In genomic region chr12:57759360-57759980, GRCh38 we compare ENCODE assay signal across 9 cellular contexts. TPM values are rescaled to one million over a fixed set of nuclear protein-coding genes. Genes with fewer than 3 reads are reported as not detected.
A peak's percentile ranks its signal among the peaks of the same experiment; 100 is the strongest.
DNase-seq lines count a peak whose midpoint lies in the region; ATAC-seq and TF ChIP-seq lines count a peak whose summit lies in the region.
"Had no signal": no experiment of that assay in that cellular context is flagged by ENCODE, and none has a peak within 500 bp of the region (broad histone marks: within the 10 kb centered on the region; RNA-seq: fewer than 3 reads in every experiment).

No MANE protein-coding gene starts in this region.

- TF ChIP-seq CTCF in GM06990 (IDR thresholded peaks at IDR 0.05; ENCODE audit: insufficient read depth, low read length, poor library complexity, severe bottlenecking), result peak; percentile 72

- DNase-seq in GM06990 (ENCODE audit: extremely low read depth, insufficient read length) (no peak), left kidney (ENCODE audit: low read depth, low spot score) (peak; percentile 65), COLO829 (ENCODE audit: low spot score) (no peak), DMS153 treated with DMSO at 0.1 percent for 48 hours (lab: John Stamatoyannopoulos, UW; ENCODE audit: unreplicated experiment) (no peak)
- peak; percentile 23 to 45 for DNase-seq in activated T-cell treated with anti-CD3 and anti-CD28 coated beads, Interleukin-2, amount 50 U/mL, for 72 hours

- H3K27me3 Mint-ChIP-seq in IgD-negative memory B cell, result peaks cover 6% of the 10 kb centered on the region
- no peaks in the 10 kb centered on the region for H3K27me3 Mint-ChIP-seq in activated T-cell treated with anti-CD3 and anti-CD28 coated beads, Interleukin-2, amount 50 U/mL, for 72 hours (ENCODE audit: low read depth)

- peak overlapping the region in 1 of 4 donors; percentile 81 for H3K4me3 Mint-ChIP-seq in IgD-negative memory B cell
- H3K4me3 Mint-ChIP-seq in activated T-cell treated with anti-CD3 and anti-CD28 coated beads, Interleukin-2, amount 50 U/mL, for 72 hours, result no peak overlapping the region

- peak overlapping the region in 2 of 3 donors; percentile 56 to 84 for H3K27ac Mint-ChIP-seq in IgD-negative memory B cell
- H3K27ac Mint-ChIP-seq in activated T-cell treated with anti-CD3 and anti-CD28 coated beads, Interleukin-2, amount 50 U/mL, for 72 hours, result no peak overlapping the region

- H3K9me3 Mint-ChIP-seq in IgD-negative memory B cell, result no peaks in the 10 kb centered on the region
- no peaks in the 10 kb centered on the region for H3K9me3 Mint-ChIP-seq in activated T-cell treated with anti-CD3 and anti-CD28 coated beads, Interleukin-2, amount 50 U/mL, for 72 hours

- peaks cover 9% of the 10 kb centered on the region for H3K36me3 Mint-ChIP-seq in IgD-negative memory B cell
- peaks cover 5 to 16% of the 10 kb centered on the region in 2 donors for H3K36me3 Mint-ChIP-seq in activated T-cell treated with anti-CD3 and anti-CD28 coated beads, Interleukin-2, amount 50 U/mL, for 72 hours (ENCODE audit: insufficient read depth in 2 of 2)

- no peak overlapping the region for H3K4me3 ChIP-seq in GM06990 (replicated peaks; ENCODE audit: low read depth, low read length)
- H3K4me3 ChIP-seq: SJSA1 had no signal

- no peak for ATAC-seq in activated T-cell treated with anti-CD3 and anti-CD28 coated beads, Interleukin-2, amount 50 U/mL, for 72 hours (replicated peaks in 1 of 2)
- ATAC-seq in HG02610 (IDR thresholded peaks at IDR 0.05; ENCODE audit: unreplicated experiment) (no peak), HG03521 (IDR thresholded peaks at IDR 0.05; ENCODE audit: unreplicated experiment) (no peak)

- H3K4me1 Mint-ChIP-seq in IgD-negative memory B cell, result peaks cover 24 to 30% (median 24%) of the 10 kb centered on the region in 3 donors
- H3K4me1 Mint-ChIP-seq in activated T-cell treated with anti-CD3 and anti-CD28 coated beads, Interleukin-2, amount 50 U/mL, for 72 hours (ENCODE audit: low read depth), result peaks cover 45% of the 10 kb centered on the region

- no peaks in the 10 kb centered on the region for H3K27me3 ChIP-seq in GM06990 (replicated peaks; ENCODE audit: control insufficient read depth, insufficient read depth, low read length)

- peaks cover 8% of the 10 kb centered on the region for H3K36me3 ChIP-seq in GM06990 (ENCODE audit: control insufficient read depth, insufficient read depth, low read length)

RNA-seq across cellular contexts. Expression of gene MARCHF9, which starts 4.6 kb away (rescaled TPM):
- 11.9 TPM for polyA plus RNA-seq in IgD-negative memory B cell
- 10 to 100 TPM; 30.2 to 32.9 TPM for total RNA-seq in activated T-cell treated with anti-CD3 and anti-CD28 coated beads, Interleukin-2, amount 50 U/mL, for 72 hours

RNA-seq across cellular contexts. Expression of gene CDK4, which starts 7.4 kb away (rescaled TPM):
- polyA plus RNA-seq in IgD-negative memory B cell, result 77.4 TPM
- total RNA-seq in activated T-cell treated with anti-CD3 and anti-CD28 coated beads, Interleukin-2, amount 50 U/mL, for 72 hours, result 100 to 1,000 TPM; 150 to 154 TPM

RNA-seq across cellular contexts. Expression of gene CYP27B1, which starts 7.4 kb away (rescaled TPM):
- 0.09 TPM for polyA plus RNA-seq in IgD-negative memory B cell
- total RNA-seq in activated T-cell treated with anti-CD3 and anti-CD28 coated beads, Interleukin-2, amount 50 U/mL, for 72 hours, result 10 to 100 TPM; 11.1 to 14.7 TPM

RNA-seq across cellular contexts. Expression of gene METTL1, which starts 12.4 kb away (rescaled TPM):
- 15.9 TPM for polyA plus RNA-seq in IgD-negative memory B cell
- total RNA-seq in activated T-cell treated with anti-CD3 and anti-CD28 coated beads, Interleukin-2, amount 50 U/mL, for 72 hours, result 10 to 100 TPM; 18.7 TPM

RNA-seq across cellular contexts. Expression of gene EEF1AKMT3, which starts 12.9 kb away (rescaled TPM):
- polyA plus RNA-seq in IgD-negative memory B cell, result 1.5 TPM
- 1 to 10 TPM; 4.9 to 6.9 TPM for total RNA-seq in activated T-cell treated with anti-CD3 and anti-CD28 coated beads, Interleukin-2, amount 50 U/mL, for 72 hours

Comparison
In these comparisons a context has a peak if more than half of its experiments do, and no peak if none do; other contexts are left out.
1. DNase-seq: peak in activated T-cell treated with anti-CD3 and anti-CD28 coated beads, Interleukin-2, amount 50 U/mL, for 72 hours (2 of 2) and left kidney (single experiment); none in GM06990 (single experiment), COLO829 (single experiment) and DMS153 treated with DMSO at 0.1 percent for 48 hours (single experiment).